In the genomic region with DNA sequence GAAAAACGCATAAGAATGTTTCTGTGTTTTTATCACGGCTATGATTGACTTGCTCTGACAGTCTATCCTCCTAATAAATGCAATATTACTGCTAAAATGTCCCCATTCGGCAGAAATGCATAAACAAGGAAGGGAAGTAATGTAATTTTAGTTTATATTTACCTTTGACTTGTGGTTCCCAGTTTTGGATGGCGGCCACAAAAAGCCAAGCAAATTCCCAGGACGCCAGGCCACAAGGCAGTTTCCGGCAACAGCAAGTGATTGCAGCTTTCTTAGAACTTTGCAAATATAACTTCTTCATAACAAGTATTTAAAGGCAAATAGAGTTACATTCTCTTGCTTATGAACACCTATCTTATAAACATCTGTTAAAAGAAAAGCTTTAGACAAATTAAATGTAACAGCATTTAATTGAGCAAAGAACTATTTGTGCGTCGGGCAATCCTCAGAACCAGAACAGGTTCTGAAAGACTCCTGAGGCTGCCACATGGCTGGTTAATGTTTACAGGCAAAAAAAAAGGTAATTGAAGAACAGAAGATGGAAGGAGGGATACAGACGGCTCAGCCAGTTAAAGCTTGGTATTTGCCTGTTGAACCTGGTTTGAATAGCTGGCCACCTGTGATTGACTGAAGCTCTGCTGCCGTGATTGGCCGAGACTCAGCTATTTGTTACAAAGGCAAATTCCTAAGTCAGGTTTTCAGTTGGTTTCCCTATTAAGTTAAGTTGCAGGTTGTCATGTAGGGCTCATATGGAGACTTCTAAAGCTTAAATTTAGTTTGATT, we compare ENCODE assay signal across 18 cellular contexts.
"Had no signal": no experiment of that assay in that cellular context is flagged by ENCODE, and none has a peak within 500 bp of the region (broad histone marks: within the 10 kb centered on the region; RNA-seq: fewer than 3 reads in every experiment).

No MANE protein-coding gene starts in this region.

- H3K4me1 ChIP-seq: right atrium auricular region had no signal

- H3K36me3 Mint-ChIP-seq: stimulated activated memory B cell treated with anti-CD40 and anti-IgM and Interleukin-4, amounts not matched to agents 10 μg/mL and 1 μg/mL and 100 μg/mL, for 72 hours had no signal

- ATAC-seq: activated CD8-positive, alpha-beta memory T cell treated with anti-CD3 and anti-CD28 coated beads, Interleukin-2, amount 10 ng/mL, durations not matched to agents 7 days and 5 days; activated naive CD4-positive, alpha-beta T cell treated with anti-CD3 and anti-CD28 coated beads, Interleukin-2, amount 50 U/mL, for 72 hours; left ventricle myocardium superior; stimulated activated memory B cell treated with anti-CD40 and anti-IgM and Interleukin-4, amounts not matched to agents 10 μg/mL and 1 μg/mL and 100 μg/mL, for 72 hours had no signal

- H3K9me3 ChIP-seq: ovary, right atrium auricular region had no signal

- H3K4me2 ChIP-seq: smooth muscle cell had no signal

- H3K27ac ChIP-seq: dorsolateral prefrontal cortex, ovary, right atrium auricular region had no signal

- H3K4me3 Mint-ChIP-seq: activated CD8-positive, alpha-beta memory T cell treated with anti-CD3 and anti-CD28 coated beads, Interleukin-2, amount 10 ng/mL, durations not matched to agents 7 days and 5 days; activated T-cell treated with anti-CD3 and anti-CD28 coated beads, Interleukin-2, amount 50 U/mL, for 24 hours; stimulated activated memory B cell treated with anti-CD40 and anti-IgM and Interleukin-4, amounts not matched to agents 10 μg/mL and 1 μg/mL and 100 μg/mL, for 72 hours had no signal

- H3K4me1 Mint-ChIP-seq: stimulated activated memory B cell treated with anti-CD40 and anti-IgM and Interleukin-4, amounts not matched to agents 10 μg/mL and 1 μg/mL and 100 μg/mL, for 72 hours had no signal

- H3K4me3 ChIP-seq: dorsolateral prefrontal cortex, ovary, right atrium auricular region, smooth muscle cell had no signal

- H3K27me3 ChIP-seq: dorsolateral prefrontal cortex, ovary, right atrium auricular region had no signal

- H3K36me3 ChIP-seq: ovary, right atrium auricular region had no signal

- H3K27me3 Mint-ChIP-seq: activated CD8-positive, alpha-beta memory T cell treated with anti-CD3 and anti-CD28 coated beads, Interleukin-2, amount 10 ng/mL, durations not matched to agents 7 days and 5 days; activated T-cell treated with anti-CD3 and anti-CD28 coated beads, Interleukin-2, amount 50 U/mL, for 24 hours; stimulated activated memory B cell treated with anti-CD40 and anti-IgM and Interleukin-4, amounts not matched to agents 10 μg/mL and 1 μg/mL and 100 μg/mL, for 72 hours had no signal

- H3K27ac Mint-ChIP-seq: activated CD8-positive, alpha-beta memory T cell treated with anti-CD3 and anti-CD28 coated beads, Interleukin-2, amount 10 ng/mL, durations not matched to agents 7 days and 5 days; activated naive CD4-positive, alpha-beta T cell treated with anti-CD3 and anti-CD28 coated beads, Interleukin-2, amount 50 U/mL, for 72 hours; activated T-cell treated with anti-CD3 and anti-CD28 coated beads, Interleukin-2, amount 50 U/mL, for 24 hours; stimulated activated memory B cell treated with anti-CD40 and anti-IgM and Interleukin-4, amounts not matched to agents 10 μg/mL and 1 μg/mL and 100 μg/mL, for 72 hours had no signal

- DNase-seq: activated CD4-positive, alpha-beta T cell treated with anti-CD3 and anti-CD28 coated beads, Interleukin-2, amount 50 U/mL, for 4 hours; activated CD4-positive, CD25-positive, alpha-beta regulatory T cell; activated CD8-positive, alpha-beta memory T cell treated with anti-CD3 and anti-CD28 coated beads, Interleukin-2, amount 10 ng/mL, durations not matched to agents 7 days and 5 days; activated effector memory CD4-positive, alpha-beta T cell treated with anti-CD3 and anti-CD28 coated beads, Interleukin-2, amount 50 U/mL, for 16 hours; activated T-cell treated with anti-CD3 and anti-CD28 coated beads, Interleukin-2, amount 50 U/mL, for 24 hours; amniotic stem cell; dorsolateral prefrontal cortex; foreskin melanocyte; head of caudate nucleus; left ventricle myocardium superior; ovary; stimulated activated CD4-positive, alpha-beta T cell treated with anti-CD3 and anti-CD28 coated beads, Interleukin-1b, Interleukin-23, amount 100 ng/mL, for 48 hours; substantia nigra; T1000 had no signal
